20 cellular contexts compared by ENCODE assay signal in the genomic region with DNA sequence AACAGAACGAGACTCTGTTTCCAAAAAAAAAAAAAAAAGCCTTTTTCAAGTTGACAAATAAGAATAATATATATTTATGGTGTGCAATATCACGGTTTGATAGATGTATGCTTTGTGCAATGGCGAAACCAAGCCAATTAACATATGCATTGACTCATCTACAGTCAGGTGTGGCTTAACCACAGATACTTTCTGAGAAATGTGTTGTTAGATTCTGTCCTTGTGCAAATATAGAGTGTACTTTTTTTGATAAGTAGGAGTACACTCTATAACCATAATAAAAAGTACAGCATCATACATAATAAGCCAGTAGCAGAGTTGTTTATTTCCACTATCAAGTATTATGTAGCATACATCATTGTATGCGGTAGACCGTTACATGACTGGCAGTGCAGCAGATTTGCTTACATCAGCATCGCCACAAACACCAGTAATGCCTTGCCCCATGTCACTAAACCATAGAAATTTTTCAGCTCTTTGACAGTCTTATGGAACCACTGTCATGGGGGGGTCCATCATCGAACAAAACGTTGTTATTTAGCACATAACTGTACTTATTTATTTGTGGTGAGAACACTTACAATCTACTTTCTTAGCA.
"Had no signal": no experiment of that assay in that cellular context is flagged by ENCODE, and none has a peak within 500 bp of the region (broad histone marks: within the 10 kb centered on the region; RNA-seq: fewer than 3 reads in every experiment).

No MANE protein-coding gene starts in this region.

- H3K4me3 ChIP-seq: left lung, pancreas, psoas muscle, transverse colon, vagina had no signal

- H3K4me1 ChIP-seq: left lung, pancreas, psoas muscle, transverse colon, vagina had no signal

- DNase-seq: activated CD4-positive, alpha-beta memory T cell treated with anti-CD3 and anti-CD28 coated beads, Interleukin-2, amount 10 ng/mL, durations not matched to agents 7 days and 5 days; activated CD4-positive, alpha-beta T cell treated with anti-CD3 and anti-CD28 coated beads for 48 hours; activated effector memory CD4-positive, alpha-beta T cell treated with Interleukin-2 at 50 U/mL for 16 hours; activated naive CD4-positive, alpha-beta T cell treated with anti-CD3 and anti-CD28 coated beads, Interleukin-2, amount 10 ng/mL, durations not matched to agents 7 days and 5 days; aorta; caudate nucleus; effector CD4-positive, alpha-beta T cell; foreskin melanocyte; immature natural killer cell; left lung; pancreas; psoas muscle; right cardiac atrium; stimulated activated CD4-positive, alpha-beta T cell treated with anti-CD3 and anti-CD28 coated beads, Interleukin-12 subunit alpha, Interleukin-12 subunit beta, amount 100 ng/mL, for 4 hours; stimulated activated CD4-positive, alpha-beta T cell treated with anti-CD3 and anti-CD28 coated beads, Interleukin-1b, Interleukin-23, amount 100 ng/mL, for 48 hours; T1000; transverse colon had no signal

- H3K27me3 ChIP-seq: left lung, neutrophil, pancreas, transverse colon, vagina had no signal

- H3K36me3 ChIP-seq: left lung, neutrophil, pancreas, transverse colon, vagina had no signal

- FAIRE-seq: endometrium, pancreas had no signal

- H3K9me3 ChIP-seq: left lung, neutrophil, pancreas, psoas muscle, transverse colon, vagina had no signal

- H3K27ac ChIP-seq: left lung, neutrophil, pancreas, psoas muscle, transverse colon, vagina had no signal

- ATAC-seq: left lung, pancreas, psoas muscle, right cardiac atrium had no signal
